In genomic region chr3:8443829-8444791, GRCh38 we compare ENCODE assay signal across 8 cellular contexts. TPM values are rescaled to one million over a fixed set of nuclear protein-coding genes. Genes with fewer than 3 reads are reported as not detected.
A peak's percentile ranks its signal among the peaks of the same experiment; 100 is the strongest.
DNase-seq lines count a peak whose midpoint lies in the region; ATAC-seq, FAIRE-seq and TF ChIP-seq lines count a peak whose summit lies in the region.

No MANE protein-coding gene starts in this region.

- no peak for TF ChIP-seq CTCF in left lung (IDR thresholded peaks at IDR 0.05)
- TF ChIP-seq CTCF in thyroid gland (IDR thresholded peaks at IDR 0.05) = no peak

- ATAC-seq in left lung = peak; percentile 96
- ATAC-seq in HG03045 (IDR thresholded peaks at IDR 0.05; ENCODE audit: unreplicated experiment) = no peak

- peak; percentile 56 for DNase-seq in H7
- peak; percentile 88 for DNase-seq in NCI-H69 (lab: John Stamatoyannopoulos, UW)
- DNase-seq in dermis blood vessel endothelial cell = peak; percentile 100
- peak; percentile 81 to 88 for DNase-seq in left lung
- peak; percentile 39 to 57 for DNase-seq in thyroid gland
- no peak for DNase-seq in NOMO-1 (lab: John Stamatoyannopoulos, UW; ENCODE audit: unreplicated experiment in 2 of 2)

- peak; percentile 98 for FAIRE-seq in A204.1 (lab: Jason Lieb, UNC)

- peak overlapping the region; percentile 72 to 83 for H3K27ac ChIP-seq in left lung
- peak overlapping the region in 2 of 3 donors; percentile 42 to 44 for H3K27ac ChIP-seq in thyroid gland

- no peak for TF ChIP-seq POLR2A in thyroid gland (IDR thresholded peaks at IDR 0.05)

- WGBS in thyroid gland, 2 donors = 32 to 38% methylated on average over 15 of the region's 15 CpGs

- no peaks in the 10 kb centered on the region for H3K36me3 ChIP-seq in H7 (replicated peaks; ENCODE audit: control insufficient read depth, insufficient read depth, low read length)
- H3K36me3 ChIP-seq in left lung = no peaks in the 10 kb centered on the region
- H3K36me3 ChIP-seq in thyroid gland = no peaks in the 10 kb centered on the region

- H3K4me1 ChIP-seq in left lung = peaks cover 26 to 27% of the 10 kb centered on the region in 2 donors
- peaks cover 0 to 16% of the 10 kb centered on the region in 2 donors for H3K4me1 ChIP-seq in thyroid gland

- no peak overlapping the region for H3K4me3 ChIP-seq in H7 (ENCODE audit: insufficient read depth, low read depth, low read length)
- no peak overlapping the region for H3K4me3 ChIP-seq in left lung
- no peak overlapping the region for H3K4me3 ChIP-seq in thyroid gland (replicated peaks in 1 of 3)

- H3K9me3 ChIP-seq in left lung (no peaks in the 10 kb centered on the region), thyroid gland (no peaks in the 10 kb centered on the region)

- intact Hi-C loops in left lung (cut with DNase I) (loop anchor here (5.0 kb wide), 1 partner anchor 178 kb away; no protein-coding TSS in a partner anchor), thyroid gland (cut with DNase I) (loop anchor here (2.0 to 5.0 kb wide), 2 partner anchors 163 to 179 kb away; no protein-coding TSS in a partner anchor)

- H3K27me3 ChIP-seq in H7 (ENCODE audit: control insufficient read depth, insufficient read depth, low read length) (no peaks in the 10 kb centered on the region), left lung (no peaks in the 10 kb centered on the region), thyroid gland (no peaks in the 10 kb centered on the region)

RNA-seq across cellular contexts. Expression of gene LMCD1, which starts 57.5 kb away (rescaled TPM):
- total RNA-seq in H7 (2014; rRNA removed; shearing (Covaris generic)) = 2.8 and 7.9 TPM in 2 replicates
- total RNA-seq in dermis blood vessel endothelial cell (39.9 and 106 TPM in 2 replicates), left lung (10 to 100 TPM; 69.6 to 84.8 TPM), thyroid gland (10 to 100 TPM; 13.9 to 64.6 (median 25.6) TPM)

Comparison
In these comparisons a context has a peak if more than half of its experiments do, and no peak if none do; other contexts are left out.
1. DNase-seq: peak in H7 (single experiment), NCI-H69 (single experiment), dermis blood vessel endothelial cell (single experiment), left lung (2 of 2) and thyroid gland (2 of 2); none in NOMO-1 (0 of 2).